ENCODE assay signal across 8 cellular contexts in genomic region chr17:32084016-32084469, GRCh38. TPM values are rescaled to one million over a fixed set of nuclear protein-coding genes. Genes with fewer than 3 reads are reported as not detected.
DNase-seq lines count a peak whose midpoint lies in the region; TF ChIP-seq lines count a peak whose summit lies in the region.
"Not testable (repeated sequence)": the region's sequence is repeated elsewhere in the genome, so short reads cannot be mapped to it uniquely, and the experiment has no call there.

No MANE protein-coding gene starts in this region.

- not testable (repeated sequence) for H3K27ac Mint-ChIP-seq in activated CD4-positive, alpha-beta memory T cell treated with anti-CD3 and anti-CD28 coated beads for 36 hours

- DNase-seq in AG04450 (ENCODE audit: low read depth, low spot score); coronary artery (ENCODE audit: low spot score); left ventricle myocardium inferior: not testable (repeated sequence)
- DNase-seq in GM23248 (peak; percentile 51), NCI-H2227 (lab: John Stamatoyannopoulos, UW; ENCODE audit: unreplicated experiment) (peak; percentile 77), myocyte (ENCODE audit: low read depth) (peak; percentile 47)
- DNase-seq in activated CD4-positive, alpha-beta memory T cell treated with anti-CD3 and anti-CD28 coated beads for 36 hours, result peak; percentile 10

- peak overlapping the region; percentile 40 for H3K4me3 ChIP-seq in AG04450 (ENCODE audit: low read depth, low read length)
- H3K4me3 ChIP-seq in GM23248, result peak overlapping the region; percentile 70
- H3K4me3 ChIP-seq in coronary artery, result peak overlapping the region; percentile 72
- peak overlapping the region; percentile 66 for H3K4me3 ChIP-seq in left ventricle myocardium inferior
- peak overlapping the region; percentile 55 for H3K4me3 ChIP-seq in skeletal muscle satellite cell (ENCODE audit: low read length)

- H3F3A ChIP-seq in GM23248 (ENCODE audit: insufficient read depth), result not testable (repeated sequence)

- H3K27ac ChIP-seq in AG04450 (ENCODE audit: low read depth, low read length); GM23248; coronary artery; left ventricle myocardium inferior (replicated peaks): not testable (repeated sequence)

- H3K4me3 Mint-ChIP-seq in activated CD4-positive, alpha-beta memory T cell treated with anti-CD3 and anti-CD28 coated beads for 36 hours, result not testable (repeated sequence)

- H3K4me2 ChIP-seq in GM23248 (ENCODE audit: unreplicated experiment), result peak overlapping the region; percentile 50
- peak overlapping the region; percentile 74 for H3K4me2 ChIP-seq in skeletal muscle satellite cell (ENCODE audit: low read length)

- not testable (repeated sequence) for H3K4me1 Mint-ChIP-seq in activated CD4-positive, alpha-beta memory T cell treated with anti-CD3 and anti-CD28 coated beads for 36 hours (ENCODE audit: low read depth)

- WGBS in GM23248 (ENCODE audit: low coverage in 1 of 2, low lambda C conversion rate in 2 of 2, missing lambda C conversion rate in 2 of 2), 2 experiments, result 2 to 4% methylated on average over 5 to 23 of the region's 24 CpGs

- intact Hi-C loops in activated CD4-positive, alpha-beta memory T cell treated with anti-CD3 and anti-CD28 coated beads for 36 hours (cut with micrococcal nuclease); left ventricle myocardium inferior (cut with micrococcal nuclease): not testable (repeated sequence)

- not testable (repeated sequence) for H3K4me1 ChIP-seq in GM23248 (ENCODE audit: insufficient read depth); left ventricle myocardium inferior; skeletal muscle satellite cell (ENCODE audit: control insufficient read depth, insufficient read depth, low read length)

- CTCF ChIA-PET in AG04450 (lab: Charles Lee); activated CD4-positive, alpha-beta memory T cell treated with anti-CD3 and anti-CD28 coated beads for 36 hours (lab: Charles Lee): not testable (repeated sequence)

- H3K9me3 ChIP-seq in AG04450 (ENCODE audit: control insufficient read depth, insufficient read depth, low read length); GM23248 (ENCODE audit: low read depth); left ventricle myocardium inferior (replicated peaks); skeletal muscle satellite cell (replicated peaks; ENCODE audit: low read length): not testable (repeated sequence)

- not testable (repeated sequence) for H3K36me3 Mint-ChIP-seq in activated CD4-positive, alpha-beta memory T cell treated with anti-CD3 and anti-CD28 coated beads for 36 hours

- not testable (repeated sequence) for H3K9me2 ChIP-seq in GM23248 (ENCODE audit: insufficient read depth)

- H3K9me3 Mint-ChIP-seq in activated CD4-positive, alpha-beta memory T cell treated with anti-CD3 and anti-CD28 coated beads for 36 hours, result not testable (repeated sequence)

- not testable (repeated sequence) for H3K27me3 ChIP-seq in AG04450 (ENCODE audit: control insufficient read depth, insufficient read depth, low read length); GM23248 (replicated peaks; ENCODE audit: insufficient read depth); left ventricle myocardium inferior (ENCODE audit: low read depth); skeletal muscle satellite cell (ENCODE audit: control insufficient read depth, insufficient read depth, low read length)

- peak overlapping the region; percentile 81 for H2AFZ ChIP-seq in GM23248

- not testable (repeated sequence) for H3K36me3 ChIP-seq in GM23248 (ENCODE audit: low read depth); left ventricle myocardium inferior; skeletal muscle satellite cell (ENCODE audit: insufficient read depth, low read length)

- not testable (repeated sequence) for H4K20me1 ChIP-seq in GM23248 (ENCODE audit: insufficient read depth)

- TF ChIP-seq CTCF in AG04450 (IDR thresholded peaks at IDR 0.05; ENCODE audit: low read depth, low read length); coronary artery (IDR thresholded peaks at IDR 0.05); left ventricle myocardium inferior (IDR thresholded peaks at IDR 0.05; ENCODE audit: borderline replicate concordance): not testable (repeated sequence)

- H3K27me3 Mint-ChIP-seq in activated CD4-positive, alpha-beta memory T cell treated with anti-CD3 and anti-CD28 coated beads for 36 hours, result not testable (repeated sequence)

- in situ Hi-C loops in GM23248 (cut with MboI), result not testable (repeated sequence)

- POLR2A ChIA-PET in AG04450 (lab: Yijun Ruan, JAX); activated CD4-positive, alpha-beta memory T cell treated with anti-CD3 and anti-CD28 coated beads for 36 hours (lab: Charles Lee): not testable (repeated sequence)

- not testable (repeated sequence) for H3K79me2 ChIP-seq in GM23248 (ENCODE audit: insufficient read depth)

- H3K9ac ChIP-seq in GM23248, result peak overlapping the region; percentile 82
- H3K9ac ChIP-seq in skeletal muscle satellite cell (ENCODE audit: low read depth, low read length), result peak overlapping the region; percentile 45

RNA-seq across cellular contexts. Expression of gene RHOT1, which starts 58.3 kb away (rescaled TPM):
- polyA plus RNA-seq in AG04450 (2011; rRNA removed), result 44.4 and 59.0 TPM in 2 replicates
- polyA minus RNA-seq in AG04450 (2011; rRNA and poly(A)+ RNA removed), result 24.5 and 48.7 TPM in 2 replicates
- 31.9 and 54.9 TPM in 2 replicates for total RNA-seq in GM23248 (2014; rRNA removed; shearing (Covaris generic))
- polyA plus RNA-seq in GM23248 (2016; fragmentation: Nextera tagmentation; extraction: Ambion mirVana), result 25.2 and 26.9 TPM in 2 replicates
- 10 to 100 TPM; 22.9 to 24.4 TPM for total RNA-seq in activated CD4-positive, alpha-beta memory T cell treated with anti-CD3 and anti-CD28 coated beads for 36 hours
- 56.9 TPM for total RNA-seq in left ventricle myocardium inferior
- total RNA-seq in myocyte, result 42.3 and 48.0 TPM in 2 replicates
- 18.9 TPM for polyA plus RNA-seq in myocyte (2012)
- 23.8 and 32.3 TPM in 2 replicates for total RNA-seq in skeletal muscle satellite cell (2012; rRNA removed)
